ENCODE assay signal across 20 cellular contexts in genomic region chr15:66966256-66966655, GRCh38.
A peak's percentile ranks its signal among the peaks of the same experiment; 100 is the strongest.
DNase-seq lines count a peak whose midpoint lies in the region; ATAC-seq and TF ChIP-seq lines count a peak whose summit lies in the region.
"Had no signal": no experiment of that assay in that cellular context is flagged by ENCODE, and none has a peak within 500 bp of the region (broad histone marks: within the 10 kb centered on the region; RNA-seq: fewer than 3 reads in every experiment).

No MANE protein-coding gene starts in this region.

- H3K79me1 ChIP-seq in H9 (ENCODE audit: insufficient read depth, low read depth, low read length, poor library complexity, severe bottlenecking) = no peaks in the 10 kb centered on the region

- H3K36me3 ChIP-seq in RWPE2 (ENCODE audit: low read depth) (no peaks in the 10 kb centered on the region), stomach (no peaks in the 10 kb centered on the region)
- H3K36me3 ChIP-seq: HAP-1, vagina had no signal

- H3K18ac ChIP-seq in H9 (ENCODE audit: insufficient read length, low read depth, low read length) = no peak overlapping the region

- H2BK120ac ChIP-seq in H9 (ENCODE audit: low read depth, low read length, poor library complexity, severe bottlenecking) = no peak overlapping the region

- no peak overlapping the region for H3K4me2 ChIP-seq in H9 (ENCODE audit: insufficient read depth, insufficient read length, low read length)

- H3K4me1 Mint-ChIP-seq in H9 = peaks cover 14 to 15% of the 10 kb centered on the region in 2 experiments
- H3K4me1 Mint-ChIP-seq: activated CD4-positive, alpha-beta T cell treated with anti-CD3 and anti-CD28 coated beads, Interleukin-2, amount 10 ng/mL, durations not matched to agents 7 days and 5 days; activated T-helper 17 cell treated with anti-CD3 and anti-CD28 coated beads, Interleukin-2, amount 50 U/mL, for 72 hours; stimulated activated memory B cell treated with anti-CD40 and anti-IgM and Interleukin-4, amounts not matched to agents 10 μg/mL and 1 μg/mL and 100 μg/mL, for 72 hours had no signal

- H3K79me2 ChIP-seq in H9 (ENCODE audit: insufficient read depth, low read length) = no peaks in the 10 kb centered on the region

- no peaks in the 10 kb centered on the region for H3K9me3 Mint-ChIP-seq in H9
- H3K9me3 Mint-ChIP-seq: activated CD4-positive, alpha-beta T cell treated with anti-CD3 and anti-CD28 coated beads, Interleukin-2, amount 10 ng/mL, durations not matched to agents 7 days and 5 days; activated T-helper 17 cell treated with anti-CD3 and anti-CD28 coated beads, Interleukin-2, amount 50 U/mL, for 72 hours; stimulated activated memory B cell treated with anti-CD40 and anti-IgM and Interleukin-4, amounts not matched to agents 10 μg/mL and 1 μg/mL and 100 μg/mL, for 72 hours; T-helper 2 cell treated with Interferon-gamma antibody and Interleukin-4, amounts not matched to agents 5 μg/mL and 100 μg/mL, for 36 hours had no signal

- H3K4me3 Mint-ChIP-seq in H9 = no peak overlapping the region
- H3K4me3 Mint-ChIP-seq: activated CD4-positive, alpha-beta T cell treated with anti-CD3 and anti-CD28 coated beads, Interleukin-2, amount 10 ng/mL, durations not matched to agents 7 days and 5 days; activated T-helper 17 cell treated with anti-CD3 and anti-CD28 coated beads, Interleukin-2, amount 50 U/mL, for 72 hours; stimulated activated memory B cell treated with anti-CD40 and anti-IgM and Interleukin-4, amounts not matched to agents 10 μg/mL and 1 μg/mL and 100 μg/mL, for 72 hours; T-helper 2 cell treated with Interferon-gamma antibody and Interleukin-4, amounts not matched to agents 5 μg/mL and 100 μg/mL, for 36 hours had no signal

- no peak overlapping the region for H2BK20ac ChIP-seq in H9 (ENCODE audit: low read depth, low read length, poor library complexity, severe bottlenecking)

- H3K23me2 ChIP-seq in H9 (ENCODE audit: insufficient read length, low read depth, low read length, poor library complexity, severe bottlenecking) = no peaks in the 10 kb centered on the region

- no peaks in the 10 kb centered on the region for H3K9me3 ChIP-seq in H9 (ENCODE audit: control insufficient read depth, low read depth, low read length)
- H3K9me3 ChIP-seq in RWPE2 (ENCODE audit: severe bottlenecking) = no peaks in the 10 kb centered on the region
- no peaks in the 10 kb centered on the region for H3K9me3 ChIP-seq in stomach
- H3K9me3 ChIP-seq: vagina had no signal

- H3K23ac ChIP-seq in H9 (ENCODE audit: insufficient read length, low read depth, low read length) = no peak overlapping the region

- H3K27me3 Mint-ChIP-seq in H9 (ENCODE audit: low read depth) = peaks cover 4% of the 10 kb centered on the region; the same call in 1 of the 2 replicates
- H3K27me3 Mint-ChIP-seq: activated CD4-positive, alpha-beta T cell treated with anti-CD3 and anti-CD28 coated beads, Interleukin-2, amount 10 ng/mL, durations not matched to agents 7 days and 5 days; activated T-helper 17 cell treated with anti-CD3 and anti-CD28 coated beads, Interleukin-2, amount 50 U/mL, for 72 hours; stimulated activated memory B cell treated with anti-CD40 and anti-IgM and Interleukin-4, amounts not matched to agents 10 μg/mL and 1 μg/mL and 100 μg/mL, for 72 hours had no signal

- no peak overlapping the region for H3T11ph ChIP-seq in H9 (ENCODE audit: low read length)

- no peak overlapping the region for H3K4me3 ChIP-seq in AG09309 (ENCODE audit: control insufficient read depth, low read depth, low read length)
- H3K4me3 ChIP-seq in RWPE2 (ENCODE audit: severe bottlenecking) = no peak overlapping the region
- no peak overlapping the region for H3K4me3 ChIP-seq in fibroblast of villous mesenchyme (ENCODE audit: low read depth, low read length)
- H3K4me3 ChIP-seq in stomach = no peak overlapping the region
- H3K4me3 ChIP-seq: HAP-1, vagina had no signal

- intact Hi-C loops in stomach (cut with DNase I; ENCODE audit: low total_unique reads) = no loop called here

- no CpG with 5 or more reads among the region's 2 CpGs for WGBS in H9 (ENCODE audit: extremely low coverage, insufficient read length, low lambda C conversion rate)
- WGBS in stomach, 5 donors = 72 to 81% (median 78%) methylated on average over 2 of the region's 2 CpGs

- TF ChIP-seq POLR2A in stomach (IDR thresholded peaks at IDR 0.05) = no peak

- no peaks in the 10 kb centered on the region for H4K20me1 ChIP-seq in H9 (ENCODE audit: control insufficient read depth, insufficient read depth, insufficient read length)

- DNase-seq in AG09309 (ENCODE audit: low read depth) = no peak
- no peak for DNase-seq in H9
- DNase-seq in RWPE2 (ENCODE audit: low spot score) = no peak
- DNase-seq in fibroblast of villous mesenchyme (ENCODE audit: low read depth) = no peak
- no peak for DNase-seq in EL
- no peak for DNase-seq in kidney tubule cell (ENCODE audit: low spot score)
- DNase-seq in stomach = no peak
- no peak for DNase-seq in NCI-H1105 (lab: John Stamatoyannopoulos, UW)
- DNase-seq: activated CD4-positive, alpha-beta T cell treated with anti-CD3 and anti-CD28 coated beads, Interleukin-2, amount 10 ng/mL, durations not matched to agents 7 days and 5 days; amniotic stem cell; kidney; NCI-H1105 treated with DMSO at 0.1 percent for 48 hours; NCI-H446 treated with DMSO at 0.1 percent for 48 hours; retina; stimulated activated CD4-positive, alpha-beta T cell treated with anti-CD3 and anti-CD28 coated beads, Interleukin-4, amount 100 ng/mL, for 24 hours had no signal

- TF ChIP-seq CTCF in AG09309 (IDR thresholded peaks at IDR 0.05; ENCODE audit: control insufficient read depth, insufficient read depth, low read depth, low read length, missing control alignments) (peak; percentile 11), H9 (conservative IDR thresholded peaks at IDR 0.05) (peak; percentile 52), RWPE2 (IDR thresholded peaks at IDR 0.05; ENCODE audit: poor library complexity, severe bottlenecking) (peak; percentile 60), fibroblast of villous mesenchyme (IDR thresholded peaks at IDR 0.05; ENCODE audit: insufficient read depth, low read depth, low read length) (peak; percentile 24), stomach (IDR thresholded peaks at IDR 0.05) (no peak)

- H2AK5ac ChIP-seq in H9 (ENCODE audit: insufficient read length, low read length) = no peak overlapping the region

- H2BK12ac ChIP-seq in H9 (ENCODE audit: insufficient read length, low read depth, low read length) = no peak overlapping the region

- no peaks in the 10 kb centered on the region for H3K4me1 ChIP-seq in H9 (ENCODE audit: insufficient read depth, low read length)
- no peaks in the 10 kb centered on the region for H3K4me1 ChIP-seq in RWPE2 (ENCODE audit: insufficient read depth, poor library complexity, severe bottlenecking)
- H3K4me1 ChIP-seq in stomach = no peaks in the 10 kb centered on the region
- H3K4me1 ChIP-seq: HAP-1 had no signal

- no peak overlapping the region for H3K4ac ChIP-seq in H9 (ENCODE audit: low read depth, low read length)

- no peak for ATAC-seq in RWPE2 (ENCODE audit: low read depth)
- ATAC-seq: activated T-helper 17 cell treated with anti-CD3 and anti-CD28 coated beads, Interleukin-2, amount 50 U/mL, for 72 hours; stimulated activated memory B cell treated with anti-CD40 and anti-IgM and Interleukin-4, amounts not matched to agents 10 μg/mL and 1 μg/mL and 100 μg/mL, for 72 hours had no signal

- H3K27ac Mint-ChIP-seq in H9 = no peak overlapping the region
- H3K27ac Mint-ChIP-seq: activated CD4-positive, alpha-beta T cell treated with anti-CD3 and anti-CD28 coated beads, Interleukin-2, amount 10 ng/mL, durations not matched to agents 7 days and 5 days; activated T-helper 17 cell treated with anti-CD3 and anti-CD28 coated beads, Interleukin-2, amount 50 U/mL, for 72 hours; stimulated activated memory B cell treated with anti-CD40 and anti-IgM and Interleukin-4, amounts not matched to agents 10 μg/mL and 1 μg/mL and 100 μg/mL, for 72 hours; T-helper 2 cell treated with Interferon-gamma antibody and Interleukin-4, amounts not matched to agents 5 μg/mL and 100 μg/mL, for 36 hours had no signal

- H2AFZ ChIP-seq in H9 (ENCODE audit: low read length) = no peak overlapping the region

- no peak overlapping the region for H3K27ac ChIP-seq in H9 (ENCODE audit: insufficient read length, low read depth, low read length)
- no peak overlapping the region for H3K27ac ChIP-seq in RWPE2 (ENCODE audit: poor library complexity, severe bottlenecking)
- H3K27ac ChIP-seq in stomach = no peak overlapping the region
- H3K27ac ChIP-seq: vagina had no signal

- no peak overlapping the region for H4K91ac ChIP-seq in H9 (ENCODE audit: insufficient read length, low read depth, low read length)

- H3K14ac ChIP-seq in H9 (ENCODE audit: insufficient read depth, low read length) = no peak overlapping the region

- no peaks in the 10 kb centered on the region for H3K27me3 ChIP-seq in H9 (ENCODE audit: insufficient read depth, low read length)
- no peaks in the 10 kb centered on the region for H3K27me3 ChIP-seq in RWPE2 (ENCODE audit: insufficient read depth, poor library complexity, severe bottlenecking)
- no peaks in the 10 kb centered on the region for H3K27me3 ChIP-seq in stomach
- H3K27me3 ChIP-seq: vagina had no signal

- H4K8ac ChIP-seq in H9 (replicated peaks; ENCODE audit: insufficient read length, low read depth, low read length) = no peak overlapping the region

- H3K56ac ChIP-seq in H9 (ENCODE audit: insufficient read length, low read depth, low read length) = no peak overlapping the region

- no peak overlapping the region for H2BK5ac ChIP-seq in H9 (ENCODE audit: insufficient read length, low read length)

- H4K5ac ChIP-seq in H9 (ENCODE audit: insufficient read length, low read depth, low read length) = no peak overlapping the region

- H2BK15ac ChIP-seq in H9 (ENCODE audit: low read depth, low read length) = no peak overlapping the region

- H3K36me3 Mint-ChIP-seq in H9 (ENCODE audit: insufficient read depth in 1 of 3, low read depth in 3 of 3) = no peaks in the 10 kb centered on the region
- H3K36me3 Mint-ChIP-seq: stimulated activated memory B cell treated with anti-CD40 and anti-IgM and Interleukin-4, amounts not matched to agents 10 μg/mL and 1 μg/mL and 100 μg/mL, for 72 hours had no signal

- H3K9ac ChIP-seq in H9 (ENCODE audit: extremely low read depth, insufficient read length, low read length) = no peak overlapping the region

- no peak for TF ChIP-seq EP300 in stomach (IDR thresholded peaks at IDR 0.05)

Comparison
In these comparisons a context has a peak if more than half of its experiments do, and no peak if none do; other contexts are left out.
1. CTCF ChIP-seq: peak in AG09309 (single experiment), H9 (single experiment), RWPE2 (single experiment) and fibroblast of villous mesenchyme (single experiment); none in stomach (0 of 7).